In genomic region chr11:12502950-12503579, GRCh38 we compare ENCODE assay signal across 17 cellular contexts.
DNase-seq lines count a peak whose midpoint lies in the region; ATAC-seq and TF ChIP-seq lines count a peak whose summit lies in the region.
"Had no signal": no experiment of that assay in that cellular context is flagged by ENCODE, and none has a peak within 500 bp of the region (broad histone marks: within the 10 kb centered on the region; RNA-seq: fewer than 3 reads in every experiment).

No MANE protein-coding gene starts in this region.

- H3K27me3 Mint-ChIP-seq in natural killer cell (ENCODE audit: low read depth in 2 of 2): peaks cover 2 to 8% of the 10 kb centered on the region in 2 donors
- H3K27me3 Mint-ChIP-seq: B cell had no signal

- H3K36me3 ChIP-seq in sigmoid colon: peaks cover 0 to 73% (median 27%) of the 10 kb centered on the region in 4 donors

- H3K9me3 Mint-ChIP-seq in natural killer cell: no peaks in the 10 kb centered on the region
- H3K9me3 Mint-ChIP-seq: activated T-cell treated with anti-CD3 and anti-CD28 coated beads, Interleukin-2, amount 50 U/mL, for 4 hours had no signal

- ATAC-seq in natural killer cell: no peak
- ATAC-seq: activated T-cell treated with anti-CD3 and anti-CD28 coated beads, Interleukin-2, amount 50 U/mL, for 4 hours had no signal

- H3K9me3 ChIP-seq in sigmoid colon: no peaks in the 10 kb centered on the region
- H3K9me3 ChIP-seq: testis had no signal

- intact Hi-C loops in sigmoid colon (cut with DNase I): no loop called here
- intact Hi-C loops in natural killer cell (cut with micrococcal nuclease): no loop called here

- no peak for TF ChIP-seq CTCF in cardiac fibroblast (IDR thresholded peaks at IDR 0.05; ENCODE audit: low read depth, low read length)
- no peak for TF ChIP-seq CTCF in sigmoid colon (IDR thresholded peaks at IDR 0.05)
- no peak for TF ChIP-seq CTCF in natural killer cell (IDR thresholded peaks at IDR 0.05)

- H3K4me3 ChIP-seq in cardiac fibroblast (replicated peaks in 1 of 2; ENCODE audit: low read depth in 2 of 2, low read length in 2 of 2) (no peak overlapping the region), sigmoid colon (no peak overlapping the region)
- H3K4me3 ChIP-seq: testis had no signal

- peak overlapping the region; percentile 35 to 69 (median 64) for H3K27ac ChIP-seq in sigmoid colon
- H3K27ac ChIP-seq: testis had no signal

- H3K27ac Mint-ChIP-seq in natural killer cell: no peak overlapping the region
- H3K27ac Mint-ChIP-seq: B cell had no signal

- no peaks in the 10 kb centered on the region for H3K36me3 Mint-ChIP-seq in natural killer cell

- peak; percentile 73 for DNase-seq in EH (ENCODE audit: low read depth)
- DNase-seq in cardiac fibroblast (ENCODE audit: low read depth in 2 of 2): peak; percentile 27 to 29
- DNase-seq in islet precursor cell: peak; percentile 71
- no peak for DNase-seq in sigmoid colon
- no peak for DNase-seq in NCI-H510A treated with DMSO at 0.1 percent for 48 hours (lab: John Stamatoyannopoulos, UW)
- DNase-seq in natural killer cell: no peak
- no peak for DNase-seq in KG1 (lab: John Stamatoyannopoulos, UW)
- no peak for DNase-seq in activated CD4-positive, alpha-beta T cell treated with anti-CD3 and anti-CD28 coated beads, Interleukin-2, amount 50 U/mL, for 4 hours
- DNase-seq: activated CD4-positive, alpha-beta T cell treated with anti-CD3 and anti-CD28 coated beads for 48 hours; activated T-cell treated with anti-CD3 and anti-CD28 coated beads, Interleukin-2, amount 50 U/mL, for 4 hours; DMS79; glutamatergic neuron; NCI-H1694 treated with DMSO at 0.1 percent for 48 hours; stimulated activated CD4-positive, alpha-beta T cell treated with anti-CD3 and anti-CD28 coated beads, Interleukin-12 subunit alpha, Interleukin-12 subunit beta, amount 100 ng/mL, for 4 hours; T-helper 2 cell; testis had no signal

- H3K4me3 Mint-ChIP-seq in natural killer cell: no peak overlapping the region
- H3K4me3 Mint-ChIP-seq: activated T-cell treated with anti-CD3 and anti-CD28 coated beads, Interleukin-2, amount 50 U/mL, for 4 hours; B cell had no signal

- no peak for TF ChIP-seq EP300 in sigmoid colon (IDR thresholded peaks at IDR 0.05)

- no peaks in the 10 kb centered on the region for H3K4me1 Mint-ChIP-seq in natural killer cell
- H3K4me1 Mint-ChIP-seq: B cell had no signal

- H3K4me1 ChIP-seq in sigmoid colon: peaks cover 0 to 66% (median 48%) of the 10 kb centered on the region in 4 donors

- 56 to 69% methylated on average over 3 of the region's 3 CpGs for WGBS in sigmoid colon, 2 donors

- H3K27me3 ChIP-seq in sigmoid colon: no peaks in the 10 kb centered on the region
- H3K27me3 ChIP-seq: testis had no signal

- TF ChIP-seq POLR2A in sigmoid colon (IDR thresholded peaks at IDR 0.05): no peak

Comparison
In these comparisons a context has a peak if more than half of its experiments do, and no peak if none do; other contexts are left out.
1. DNase-seq: peak in EH (single experiment), cardiac fibroblast (2 of 2) and islet precursor cell (single experiment); none in sigmoid colon (single experiment), NCI-H510A treated with DMSO at 0.1 percent for 48 hours (single experiment), natural killer cell (single experiment), KG1 (single experiment) and activated CD4-positive, alpha-beta T cell treated with anti-CD3 and anti-CD28 coated beads, Interleukin-2, amount 50 U/mL, for 4 hours (0 of 2).